In genomic region chr22:42520663-42521546, GRCh38 we compare ENCODE assay signal across 1 cellular context.
A peak's percentile ranks its signal among the peaks of the same experiment; 100 is the strongest.
TF ChIP-seq lines count a peak whose summit lies in the region.

No MANE protein-coding gene starts in this region.

TF ChIP-seq in HepG2, 621 proteins besides CTCF, POLR2A, EP300 and RAD21 (continued from another document and continues in another):
- TF ChIP-seq ZBTB46 (CRISPR knock-in tag; IDR thresholded peaks at IDR 0.05; ENCODE audit: borderline replicate concordance) (no peak), ZMAT5 (CRISPR knock-in tag; IDR thresholded peaks at IDR 0.05; ENCODE audit: borderline replicate concordance, low read depth) (no peak), ZGPAT (CRISPR knock-in tag; IDR thresholded peaks at IDR 0.05) (peak; percentile 69; the same call in 1 of the 2 replicates), ZNF225 (CRISPR knock-in tag; IDR thresholded peaks at IDR 0.05) (no peak), GABPA (IDR thresholded peaks at IDR 0.05; ENCODE audit: low read depth, low read length) (no peak), GABPA (CRISPR knock-in tag; IDR thresholded peaks at IDR 0.05; ENCODE audit: low read depth) (peak; percentile 6; the same call in 1 of the 2 replicates), PRDM10 (CRISPR knock-in tag; IDR thresholded peaks at IDR 0.05; ENCODE audit: low read depth) (peak; percentile 71; the same call in 1 of the 2 replicates), ZNF44 (CRISPR knock-in tag; IDR thresholded peaks at IDR 0.05) (no peak), ZNF770 (CRISPR knock-in tag; IDR thresholded peaks at IDR 0.05) (peak; percentile 96), SRY (CRISPR knock-in tag; IDR thresholded peaks at IDR 0.05) (no peak), SCMH1 (CRISPR knock-in tag; IDR thresholded peaks at IDR 0.05; ENCODE audit: borderline replicate concordance) (no peak), KAT7 (CRISPR knock-in tag; IDR thresholded peaks at IDR 0.05; ENCODE audit: borderline replicate concordance) (0 out of 2 replicates have a peak, but pooled peaks have one; percentile 29), ZNF362 (CRISPR knock-in tag; IDR thresholded peaks at IDR 0.05; ENCODE audit: borderline replicate concordance) (0 out of 2 replicates have a peak, but pooled peaks have one; percentile 79), HIVEP1 (CRISPR knock-in tag; IDR thresholded peaks at IDR 0.05) (no peak), TFDP1 (CRISPR knock-in tag; IDR thresholded peaks at IDR 0.05; ENCODE audit: borderline replicate concordance) (0 out of 2 replicates have a peak, but pooled peaks have one; percentile 37), DZIP1 (CRISPR knock-in tag; IDR thresholded peaks at IDR 0.05) (no peak), SOX5 (CRISPR knock-in tag; IDR thresholded peaks at IDR 0.05; ENCODE audit: borderline replicate concordance) (peak; percentile 51; the same call in 1 of the 2 replicates), ETV5 (CRISPR knock-in tag; IDR thresholded peaks at IDR 0.05; ENCODE audit: borderline replicate concordance) (peak; percentile 18; the same call in 1 of the 2 replicates), CEBPG (CRISPR knock-in tag; IDR thresholded peaks at IDR 0.05) (peak; percentile 63; the same call in 1 of the 2 replicates), FOSL1 (CRISPR knock-in tag; IDR thresholded peaks at IDR 0.05; ENCODE audit: borderline replicate concordance) (0 out of 2 replicates have a peak, but pooled peaks have one; percentile 36), NKX3-1 (CRISPR knock-in tag; IDR thresholded peaks at IDR 0.05) (0 out of 2 replicates have a peak, but pooled peaks have one; percentile 26), ZFP36L2 (CRISPR knock-in tag; IDR thresholded peaks at IDR 0.05) (no peak), ZNF280D (CRISPR knock-in tag; IDR thresholded peaks at IDR 0.05) (no peak), IKZF1 (IDR thresholded peaks at IDR 0.05) (no peak), ARID5B (CRISPR knock-in tag; IDR thresholded peaks at IDR 0.05) (peak; percentile 77), GATAD2A (CRISPR knock-in tag; IDR thresholded peaks at IDR 0.05) (peak; percentile 71), TP53 (CRISPR knock-in tag; conservative IDR thresholded peaks at IDR 0.05) (no peak), SOX6 (IDR thresholded peaks at IDR 0.05) (no peak), SOX6 (CRISPR knock-in tag; IDR thresholded peaks at IDR 0.05) (peak; percentile 73), ZNF562 (CRISPR knock-in tag; IDR thresholded peaks at IDR 0.05; ENCODE audit: borderline replicate concordance) (no peak), ZNF7 (CRISPR knock-in tag; IDR thresholded peaks at IDR 0.05) (peak; percentile 57; the same call in 1 of the 2 replicates)
